17 cellular contexts compared by ENCODE assay signal in the genomic region with DNA sequence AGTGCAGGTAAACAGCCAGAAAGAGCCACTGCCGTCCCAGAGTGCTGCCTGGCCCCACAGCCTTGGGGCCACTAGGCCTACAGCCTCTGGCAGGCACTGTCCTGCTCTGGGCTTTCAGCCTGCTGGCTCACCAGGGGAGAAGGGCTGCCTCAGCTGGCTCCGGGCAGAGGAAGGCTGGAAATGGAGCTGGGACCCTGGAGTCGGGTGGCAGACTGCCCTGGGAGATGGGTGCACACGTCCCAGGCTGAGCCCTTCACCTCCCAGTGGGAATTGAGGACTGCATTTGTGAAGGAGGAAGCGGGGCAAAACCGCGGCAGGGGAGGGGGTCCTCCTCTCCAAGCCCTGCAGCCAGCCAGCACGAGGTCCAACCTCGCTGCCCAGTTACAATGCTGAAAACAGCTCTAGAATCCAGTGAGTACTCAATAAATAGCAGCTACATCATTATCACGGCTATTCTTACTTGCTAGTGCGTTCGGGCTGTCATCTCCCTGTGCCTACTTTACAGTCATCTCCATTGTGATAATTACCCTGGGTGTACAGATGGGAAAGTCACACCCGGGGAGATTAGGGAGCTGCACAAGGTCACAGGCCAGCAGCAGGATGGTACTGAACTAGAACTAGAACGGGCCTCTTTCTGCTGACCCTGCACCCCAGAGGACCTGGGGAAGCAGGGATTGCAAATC. TPM values are rescaled to one million over a fixed set of nuclear protein-coding genes. Genes with fewer than 3 reads are reported as not detected.
DNase-seq lines count a peak whose midpoint lies in the region; ATAC-seq and TF ChIP-seq lines count a peak whose summit lies in the region.
"Had no signal": no experiment of that assay in that cellular context is flagged by ENCODE, and none has a peak within 500 bp of the region (broad histone marks: within the 10 kb centered on the region; RNA-seq: fewer than 3 reads in every experiment).

No MANE protein-coding gene starts in this region.

- H3K36me3 Mint-ChIP-seq in CD4-positive, alpha-beta memory T cell = peaks cover 4 to 24% of the 10 kb centered on the region in 2 donors
- no peaks in the 10 kb centered on the region for H3K36me3 Mint-ChIP-seq in immature natural killer cell
- H3K36me3 Mint-ChIP-seq: mesothelial cell of epicardium had no signal

- no peak overlapping the region for H3K27ac ChIP-seq in CD4-positive, alpha-beta memory T cell (ENCODE audit: low read depth, low read length)
- peak overlapping the region; percentile 92 to 95 (median 95) for H3K27ac ChIP-seq in gastrocnemius medialis

- peak; percentile 6 to 10 for ATAC-seq in gastrocnemius medialis
- ATAC-seq: PC-3 had no signal

- no peaks in the 10 kb centered on the region for H3K9me3 ChIP-seq in CD4-positive, alpha-beta memory T cell (ENCODE audit: control insufficient read depth in 1 of 2, low read length in 2 of 2)
- no peaks in the 10 kb centered on the region for H3K9me3 ChIP-seq in gastrocnemius medialis
- H3K9me3 ChIP-seq: BE2C had no signal

- peaks cover 34% of the 10 kb centered on the region for H3K4me1 ChIP-seq in CD4-positive, alpha-beta memory T cell (ENCODE audit: insufficient read depth, low read length)
- peaks cover 96 to 100% of the 10 kb centered on the region in 2 donors for H3K4me1 ChIP-seq in gastrocnemius medialis
- H3K4me1 ChIP-seq: BE2C had no signal

- H3K27ac Mint-ChIP-seq in CD4-positive, alpha-beta memory T cell = peak overlapping the region in 6 of 7 donors; percentile 29 to 87 (median 48)
- H3K27ac Mint-ChIP-seq in immature natural killer cell = peak overlapping the region in 5 of 6 donors; percentile 37 to 98 (median 66)
- H3K27ac Mint-ChIP-seq: mesothelial cell of epicardium, progenitor cell of endocrine pancreas had no signal

- H3K36me3 ChIP-seq in CD4-positive, alpha-beta memory T cell (ENCODE audit: insufficient read depth, low read length) = peaks cover 12% of the 10 kb centered on the region
- no peaks in the 10 kb centered on the region for H3K36me3 ChIP-seq in gastrocnemius medialis
- H3K36me3 ChIP-seq: BE2C had no signal

- peak; percentile 19 to 23 for TF ChIP-seq POLR2A in gastrocnemius medialis (IDR thresholded peaks at IDR 0.05)

- in situ Hi-C loops in gastrocnemius medialis (cut with MboI; ENCODE audit: low sequenced_read_pairs in 4 of 4) = no loop called here

- peak overlapping the region in 1 of 8 donors; percentile 41 for H3K4me3 Mint-ChIP-seq in CD4-positive, alpha-beta memory T cell
- no peak overlapping the region for H3K4me3 Mint-ChIP-seq in immature natural killer cell
- H3K4me3 Mint-ChIP-seq: mesothelial cell of epicardium had no signal

- H3K4me3 ChIP-seq in CD4-positive, alpha-beta memory T cell (ENCODE audit: low read length in 2 of 2) = no peak overlapping the region
- no peak overlapping the region for H3K4me3 ChIP-seq in gastrocnemius medialis

- no peaks in the 10 kb centered on the region for H3K9me3 Mint-ChIP-seq in CD4-positive, alpha-beta memory T cell
- H3K9me3 Mint-ChIP-seq in immature natural killer cell = no peaks in the 10 kb centered on the region
- H3K9me3 Mint-ChIP-seq: mesothelial cell of epicardium had no signal

- CTCF ChIA-PET in CD4-positive, alpha-beta memory T cell (lab: Charles Lee; ENCODE audit: partially characterized antibody) = interaction anchor here (1.0 to 3.3 kb wide), 5 partner anchors 8 to 51 kb away, joined by 3 to 11 read pairs (median 4); a partner anchor contains a TSS

- H3K4me1 Mint-ChIP-seq in CD4-positive, alpha-beta memory T cell = peaks cover 17 to 62% (median 43%) of the 10 kb centered on the region in 4 donors
- H3K4me1 Mint-ChIP-seq in immature natural killer cell = peaks cover 46 to 52% of the 10 kb centered on the region in 2 donors

- intact Hi-C loops in CD4-positive, alpha-beta memory T cell (cut with micrococcal nuclease) = no loop called here
- intact Hi-C loops in gastrocnemius medialis (cut with DNase I; ENCODE audit: low total_unique reads) = loop anchor here (5.0 kb wide), 1 partner anchor 1898 kb away; no protein-coding TSS in a partner anchor

- H3K27me3 Mint-ChIP-seq in CD4-positive, alpha-beta memory T cell = no peaks in the 10 kb centered on the region
- peaks cover 0 to 4% (median 0%) of the 10 kb centered on the region in 3 donors for H3K27me3 Mint-ChIP-seq in immature natural killer cell (ENCODE audit: low read depth in 3 of 3)

- no peaks in the 10 kb centered on the region for H3K27me3 ChIP-seq in CD4-positive, alpha-beta memory T cell (ENCODE audit: insufficient read depth, low read length)
- no peaks in the 10 kb centered on the region for H3K27me3 ChIP-seq in gastrocnemius medialis

- POLR2A ChIA-PET in CD4-positive, alpha-beta memory T cell (lab: Charles Lee; ENCODE audit: partially characterized antibody) = interaction anchor here (1.6 kb wide), 1 partner anchor 9 kb away, joined by 5 read pairs; no protein-coding TSS in a partner anchor

- DNase-seq in CD4-positive, alpha-beta memory T cell = no peak
- peak in 44 of 58 donors; percentile 32 to 86 (median 59) for DNase-seq in anterior cingulate cortex (lab: John Stamatoyannopoulos, UW)
- no peak for DNase-seq in immature natural killer cell
- peak in 1 of 2 donors; percentile 78 for DNase-seq in gastrocnemius medialis
- DNase-seq in GM10266 (ENCODE audit: extremely low spot score) = no peak
- DNase-seq in NCI-H526 treated with DMSO at 0.1 percent for 48 hours (lab: John Stamatoyannopoulos, UW) = no peak
- no peak for DNase-seq in NCI-H510A treated with DMSO at 0.1 percent for 48 hours (lab: John Stamatoyannopoulos, UW)
- no peak for DNase-seq in activated CD4-positive, alpha-beta T cell treated with anti-CD3 and anti-CD28 coated beads, Interleukin-2, amount 50 U/mL, for 4 hours
- DNase-seq: activated gamma-delta T cell treated with Interleukin-2 at 50 U/mL for 16 hours; BE2C; GDM1; NCI-H226; PC-3; stimulated activated CD4-positive, alpha-beta T cell treated with anti-CD3 and anti-CD28 coated beads, Interleukin-2, amount 100 ng/mL, for 48 hours had no signal

- TF ChIP-seq CTCF in gastrocnemius medialis (IDR thresholded peaks at IDR 0.05 in 4 of 5, conservative IDR thresholded peaks at IDR 0.05 in 1 of 5) (no peak), GM10266 (IDR thresholded peaks at IDR 0.05; ENCODE audit: control insufficient read depth, insufficient read depth, low read depth, missing control alignments) (no peak)

RNA-seq across cellular contexts. Expression of a gene that starts 13.1 kb away (rescaled TPM):
- 10 to 100 TPM; 55.4 to 56.5 TPM for total RNA-seq in CD4-positive, alpha-beta memory T cell
- polyA plus RNA-seq in CD4-positive, alpha-beta memory T cell = 10 to 100 TPM; 44.6 to 47.2 TPM
- 10 to 100 TPM; 66.6 to 85.2 (median 83.7) TPM for polyA plus RNA-seq in immature natural killer cell
- 10 to 100 TPM; 11.4 to 84.6 (median 11.8) TPM for total RNA-seq in gastrocnemius medialis

RNA-seq across cellular contexts. Expression of a gene that starts 37.1 kb away (rescaled TPM):
- not detected for total RNA-seq in CD4-positive, alpha-beta memory T cell
- not detected for polyA plus RNA-seq in CD4-positive, alpha-beta memory T cell
- polyA plus RNA-seq in immature natural killer cell = not detected
- 1 to 10 TPM in 1 of 4 donors, under 1 TPM in 1, not detected in 2; 0.20 to 3.0 TPM for total RNA-seq in gastrocnemius medialis
- total RNA-seq: epithelial cell of proximal tubule, mesothelial cell of epicardium, PC-3, progenitor cell of endocrine pancreas had no signal

RNA-seq across cellular contexts. Expression of a gene that starts 52.2 kb away (rescaled TPM):
- 10 to 100 TPM; 48.4 to 50.0 TPM for total RNA-seq in CD4-positive, alpha-beta memory T cell
- 100 to 1,000 TPM in 1 of 2 donors, 10 to 100 TPM in 1; 70.7 to 130 TPM for polyA plus RNA-seq in CD4-positive, alpha-beta memory T cell
- 1,000 to 10,000 TPM in 1 of 3 donors, 100 to 1,000 TPM in 2; 649 to 1,111 (median 667) TPM for polyA plus RNA-seq in immature natural killer cell
- total RNA-seq in gastrocnemius medialis = 100 to 1,000 TPM in 1 of 4 donors, 10 to 100 TPM in 3; 24.2 to 108 (median 29.3) TPM

Comparison
In these comparisons a context has a peak if more than half of its experiments do, and no peak if none do; other contexts are left out.
1. DNase-seq: peak in anterior cingulate cortex (44 of 58); none in CD4-positive, alpha-beta memory T cell (0 of 5), immature natural killer cell (0 of 3), GM10266 (single experiment), NCI-H526 treated with DMSO at 0.1 percent for 48 hours (single experiment), NCI-H510A treated with DMSO at 0.1 percent for 48 hours (single experiment) and activated CD4-positive, alpha-beta T cell treated with anti-CD3 and anti-CD28 coated beads, Interleukin-2, amount 50 U/mL, for 4 hours (0 of 2).